Comparison of ENCODE assay signal across 13 cellular contexts in the genomic region with DNA sequence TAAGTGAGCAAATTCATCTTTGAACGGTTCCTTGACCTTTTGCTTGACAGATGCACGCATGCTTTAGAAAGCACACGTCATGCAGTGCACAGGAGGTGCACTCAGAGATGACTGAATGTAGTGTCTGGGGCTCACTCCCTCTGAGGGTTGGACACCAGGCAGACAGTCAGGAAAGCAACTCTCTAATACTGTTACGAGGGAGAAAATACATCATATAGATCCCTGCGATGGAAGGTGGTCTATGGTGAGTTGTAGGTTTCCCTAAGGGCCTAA. TPM values are rescaled to one million over a fixed set of nuclear protein-coding genes. Genes with fewer than 3 reads are reported as not detected.
DNase-seq lines count a peak whose midpoint lies in the region; ATAC-seq, FAIRE-seq and TF ChIP-seq lines count a peak whose summit lies in the region.
"Had no signal": no experiment of that assay in that cellular context is flagged by ENCODE, and none has a peak within 500 bp of the region (broad histone marks: within the 10 kb centered on the region; RNA-seq: fewer than 3 reads in every experiment).

No MANE protein-coding gene starts in this region.

- H3K4me1 ChIP-seq in Karpas-422 (ENCODE audit: low read length) (peaks cover 36% of the 10 kb centered on the region), K562 (replicated peaks in 1 of 2; ENCODE audit: control insufficient read depth in 2 of 2, insufficient read depth in 2 of 2, low read length in 2 of 2) (peaks cover 44 to 63% of the 10 kb centered on the region in 2 experiments)

- peak overlapping the region; percentile 53; the same call in 1 of the 2 replicates for H2AFZ ChIP-seq in Karpas-422 (ENCODE audit: low read length)
- H2AFZ ChIP-seq in K562 (ENCODE audit: low read depth, low read length) = peak overlapping the region; percentile 37

- peak overlapping the region; percentile 9; the same call in 1 of the 2 replicates for H3K4me3 ChIP-seq in Karpas-422 (ENCODE audit: low read length)
- H3K4me3 ChIP-seq in K562 = no peak overlapping the region
- no peak overlapping the region for H3K4me3 ChIP-seq in skeletal muscle cell (ENCODE audit: low read depth, low read length)

- ATAC-seq in K562 (no peak), GM19397 (IDR thresholded peaks at IDR 0.05; ENCODE audit: unreplicated experiment) (no peak)

- BruUV-seq in K562 (replicated peaks; lab: Mats Ljungman, UMichigan) = no TSS peak

- intact Hi-C loops in K562 (cut with micrococcal nuclease) = no loop called here

- TF ChIP-seq CTCF in GM13977 (IDR thresholded peaks at IDR 0.05; ENCODE audit: extremely low read depth, insufficient read depth, missing control alignments) (no peak), K562 (IDR thresholded peaks at IDR 0.05 in 2 of 3, conservative IDR thresholded peaks at IDR 0.05 in 1 of 3; ENCODE audit: insufficient read depth in 2 of 3, low read depth in 1 of 3, low read length in 3 of 3) (no peak)

- no peak for FAIRE-seq in K562 (lab: Jason Lieb, UNC)

- in situ Hi-C loops in GM13977 (cut with MboI; ENCODE audit: low pct_unique_long_range_greater_than_20kb, low sequenced_read_pairs, unreplicated experiment) (no loop called here), K562 (cut with MboI) (no loop called here)

- DNase-seq in GM13977 (ENCODE audit: low spot score) (peak; percentile 60), Karpas-422 (peak; percentile 64), K562 (ENCODE audit: extremely low read depth in 1 of 4, low spot score in 3 of 4) (peak in 2 of 4 experiments; percentile 47 to 57), skeletal muscle cell (ENCODE audit: low read depth) (peak; percentile 38), dermis blood vessel endothelial cell (no peak), iPS-NIHi7 (ENCODE audit: extremely low spot score) (no peak), kidney glomerular epithelial cell (lab: John Stamatoyannopoulos, UW) (no peak)
- DNase-seq: activated gamma-delta T cell treated with Interleukin-2 at 50 U/mL for 16 hours; HFFc6; NCI-H2171 treated with DMSO at 0.1 percent for 48 hours; stimulated activated CD4-positive, alpha-beta T cell treated with anti-CD3 and anti-CD28 coated beads, Interleukin-4, amount 100 ng/mL, for 24 hours had no signal

- H3K9me3 ChIP-seq in Karpas-422 (ENCODE audit: low read length) = no peaks in the 10 kb centered on the region
- H3K9me3 ChIP-seq in K562 (replicated peaks; ENCODE audit: control insufficient read depth, insufficient read depth, low read depth, low read length) = no peaks in the 10 kb centered on the region
- H3K9me3 ChIP-seq: neutrophil had no signal

- H3K27me3 ChIP-seq in Karpas-422 (ENCODE audit: low read length) = no peaks in the 10 kb centered on the region
- no peaks in the 10 kb centered on the region for H3K27me3 ChIP-seq in K562 (ENCODE audit: control insufficient read depth in 2 of 2, insufficient read depth in 2 of 2, low read length in 2 of 2)
- H3K27me3 ChIP-seq: neutrophil had no signal

- H3K4me2 ChIP-seq in Karpas-422 (ENCODE audit: low read depth, low read length, poor library complexity, severe bottlenecking) (peak overlapping the region; percentile 64), K562 (ENCODE audit: insufficient read depth, low read length) (no peak overlapping the region)

- TF ChIP-seq POLR2A in K562 (conservative IDR thresholded peaks at IDR 0.05) = no peak

- no peak for TF ChIP-seq EP300 in K562 (IDR thresholded peaks at IDR 0.05; ENCODE audit: low read length)

- WGBS in K562 (ENCODE audit: insufficient coverage, low coverage, missing lambda C conversion rate) = 49% methylated on average over 5 of the region's 5 CpGs

- no peaks in the 10 kb centered on the region for H3K9me1 ChIP-seq in K562 (ENCODE audit: control insufficient read depth, insufficient read depth, low read length)

- POLR2A ChIA-PET in K562 (lab: Yijun Ruan, JAX) = interaction anchor here (1.8 to 22.9 kb wide), 3 partner anchors 10 to 19 kb away, joined by 13 to 464 read pairs (median 19); a partner anchor contains a TSS

- H3K79me2 ChIP-seq in Karpas-422 (ENCODE audit: low read length) (no peaks in the 10 kb centered on the region), K562 (ENCODE audit: control insufficient read depth, insufficient read depth, low read length) (no peaks in the 10 kb centered on the region)

- H3K9me2 ChIP-seq in Karpas-422 (replicated peaks; ENCODE audit: insufficient read depth, low read length) = no peaks in the 10 kb centered on the region

- peak overlapping the region; percentile 88 for H3K27ac ChIP-seq in Karpas-422 (ENCODE audit: low read length)
- H3K27ac ChIP-seq in K562 (ENCODE audit: extremely low read depth, low read depth, low read length) = peak overlapping the region; percentile 10; the same call in 1 of the 3 replicates
- H3K27ac ChIP-seq: neutrophil had no signal

- no peak for TF ChIP-seq RAD21 in K562 (CRISPR knock-in tag; conservative IDR thresholded peaks at IDR 0.05 in 1 of 2, IDR thresholded peaks at IDR 0.05 in 1 of 2)

- H4K20me1 ChIP-seq in Karpas-422 (ENCODE audit: insufficient read depth, low read depth, low read length) = no peaks in the 10 kb centered on the region
- no peaks in the 10 kb centered on the region for H4K20me1 ChIP-seq in K562 (replicated peaks; ENCODE audit: control insufficient read depth, insufficient read depth, low read length)

- CTCF ChIA-PET in K562 (lab: Yijun Ruan, JAX; ENCODE audit: low intra/inter-chr PET ratio) = no interaction called here

- H3K9ac ChIP-seq in Karpas-422 (ENCODE audit: low read length) (peak overlapping the region; percentile 60), K562 (ENCODE audit: insufficient read depth in 1 of 2, low read depth in 2 of 2, low read length in 2 of 2) (no peak overlapping the region; a peak in 1 of 4 replicates)

- H3K36me3 ChIP-seq in Karpas-422 (ENCODE audit: insufficient read depth, low read length) (no peaks in the 10 kb centered on the region), K562 (ENCODE audit: control insufficient read depth, insufficient read depth, low read length) (no peaks in the 10 kb centered on the region)
- H3K36me3 ChIP-seq: neutrophil had no signal

RNA-seq across cellular contexts. Expression of a gene that starts 16.5 kb away (rescaled TPM):
- 34.8 and 76.9 TPM in 2 replicates for total RNA-seq in Karpas-422 (2014; rRNA removed; shearing (Covaris generic); ENCODE audit: low replicate concordance)
- 622 and 1,187 TPM in 2 replicates for total RNA-seq in K562 (2011; cell fraction: chromatin; rRNA removed; ENCODE audit: low replicate concordance)
- 570 and 625 TPM in 2 replicates for total RNA-seq in K562 (2011; cell fraction: nucleolus; rRNA removed)
- total RNA-seq in K562 (2011; cell fraction: nucleoplasm; rRNA removed) = 592 and 663 TPM in 2 replicates
- 255 and 312 TPM in 2 replicates for total RNA-seq in K562 (2014; rRNA removed)
- total RNA-seq in K562 (2014; rRNA removed; fragmentation: Illumina TruSeq; extraction: Trizol) = 191 and 211 TPM in 2 replicates
- total RNA-seq in K562 (2015; rRNA removed; fragmentation: Illumina TruSeq; extraction: Trizol) = 240 and 241 TPM in 2 replicates
- 372 and 373 TPM in 2 replicates for total RNA-seq in K562 (2021)
- polyA plus RNA-seq in K562 (2011; rRNA removed) = 403 and 414 TPM in 2 replicates
- polyA plus RNA-seq in K562 (2011; cell fraction: cytosol; rRNA removed) = 475 and 721 TPM in 2 replicates
- 1,109 and 1,436 TPM in 2 replicates for polyA plus RNA-seq in K562 (2011; cell fraction: nucleus; rRNA removed)
- polyA plus RNA-seq in K562 (2012) = 275 and 342 TPM in 2 replicates
- 292 and 365 TPM in 2 replicates for polyA plus RNA-seq in K562 (2014; fragmentation: Illumina TruSeq; extraction: Trizol)
- polyA plus RNA-seq in K562 (2014; fragmentation: Nextera tagmentation; extraction: Ambion mirVana) = 100 to 1,000 TPM in 1 of 2 experiments, 10 to 100 TPM in 1; 95.8 to 140 TPM
- 312 TPM in 2 replicates for polyA plus RNA-seq in K562 (2014; rRNA removed)
- polyA minus RNA-seq in K562 (2011; rRNA and poly(A)+ RNA removed) = 333 and 440 TPM in 2 replicates
- polyA minus RNA-seq in K562 (2011; cell fraction: cytosol; rRNA and poly(A)+ RNA removed) = 286 and 300 TPM in 2 replicates
- 297 and 330 TPM in 2 replicates for polyA minus RNA-seq in K562 (2011; cell fraction: nucleus; rRNA and poly(A)+ RNA removed)
- 20.4 and 81.7 TPM in 2 replicates for total RNA-seq in dermis blood vessel endothelial cell

RNA-seq across cellular contexts. Expression of a gene that starts 33.1 kb away (rescaled TPM):
- 18.8 and 23.8 TPM in 2 replicates for total RNA-seq in Karpas-422 (2014; rRNA removed; shearing (Covaris generic); ENCODE audit: low replicate concordance)
- 2.6 and 5.9 TPM in 2 replicates for total RNA-seq in K562 (2011; cell fraction: chromatin; rRNA removed; ENCODE audit: low replicate concordance)
- 3.0 and 4.3 TPM in 2 replicates for total RNA-seq in K562 (2011; cell fraction: nucleolus; rRNA removed)
- 2.1 and 2.3 TPM in 2 replicates for total RNA-seq in K562 (2011; cell fraction: nucleoplasm; rRNA removed)
- not detected in 2 replicates for total RNA-seq in K562 (2014; rRNA removed)
- total RNA-seq in K562 (2014; rRNA removed; fragmentation: Illumina TruSeq; extraction: Trizol) = 0.04 TPM in 1 of 2 replicates, not detected in the other
- 0.04 TPM in 1 of 2 replicates, not detected in the other for total RNA-seq in K562 (2015; rRNA removed; fragmentation: Illumina TruSeq; extraction: Trizol)
- 0.38 and 0.47 TPM in 2 replicates for total RNA-seq in K562 (2021)
- 0.37 and 1.1 TPM in 2 replicates for polyA plus RNA-seq in K562 (2011; rRNA removed)
- polyA plus RNA-seq in K562 (2011; cell fraction: cytosol; rRNA removed) = 0.29 and 1.3 TPM in 2 replicates
- 0.18 and 1.4 TPM in 2 replicates for polyA plus RNA-seq in K562 (2011; cell fraction: nucleus; rRNA removed)
- 0.13 and 0.18 TPM in 2 replicates for polyA plus RNA-seq in K562 (2012)
- 0.06 and 0.12 TPM in 2 replicates for polyA plus RNA-seq in K562 (2014; fragmentation: Illumina TruSeq; extraction: Trizol)
- polyA plus RNA-seq in K562 (2014; fragmentation: Nextera tagmentation; extraction: Ambion mirVana) = under 1 TPM in 1 of 2 experiments, not detected in 1; 0.01 TPM
- polyA plus RNA-seq in K562 (2014; rRNA removed) = 0.01 and 0.03 TPM in 2 replicates
- 1.3 and 3.1 TPM in 2 replicates for polyA minus RNA-seq in K562 (2011; rRNA and poly(A)+ RNA removed)
- polyA minus RNA-seq in K562 (2011; cell fraction: cytosol; rRNA and poly(A)+ RNA removed) = 0.76 TPM in 1 of 2 replicates, not detected in the other
- 0.89 and 2.3 TPM in 2 replicates for polyA minus RNA-seq in K562 (2011; cell fraction: nucleus; rRNA and poly(A)+ RNA removed)
- total RNA-seq in dermis blood vessel endothelial cell = 1.1 and 4.4 TPM in 2 replicates

RNA-seq across cellular contexts. Expression of a gene that starts 50.8 kb away (rescaled TPM):
- total RNA-seq in Karpas-422 (2014; rRNA removed; shearing (Covaris generic); ENCODE audit: low replicate concordance) = 14.4 and 26.1 TPM in 2 replicates
- 59.3 and 197 TPM in 2 replicates for total RNA-seq in K562 (2011; cell fraction: chromatin; rRNA removed; ENCODE audit: low replicate concordance)
- total RNA-seq in K562 (2011; cell fraction: nucleolus; rRNA removed) = 30.2 and 45.4 TPM in 2 replicates
- total RNA-seq in K562 (2011; cell fraction: nucleoplasm; rRNA removed) = 90.6 and 121 TPM in 2 replicates
- total RNA-seq in K562 (2014; rRNA removed) (51.0 and 55.3 TPM in 2 replicates), K562 (2014; rRNA removed; fragmentation: Illumina TruSeq; extraction: Trizol) (76.3 and 83.0 TPM in 2 replicates), K562 (2015; rRNA removed; fragmentation: Illumina TruSeq; extraction: Trizol) (65.1 and 72.5 TPM in 2 replicates), K562 (2021) (136 and 148 TPM in 2 replicates), dermis blood vessel endothelial cell (21.8 and 33.9 TPM in 2 replicates)
- polyA plus RNA-seq in K562 (2011; rRNA removed) (107 and 148 TPM in 2 replicates), K562 (2014; fragmentation: Illumina TruSeq; extraction: Trizol) (90.1 and 114 TPM in 2 replicates), K562 (2014; fragmentation: Nextera tagmentation; extraction: Ambion mirVana) (10 to 100 TPM; 46.4 to 60.9 TPM), K562 (2014; rRNA removed) (89.4 and 95.6 TPM in 2 replicates)
- 39.0 and 70.9 TPM in 2 replicates for polyA plus RNA-seq in K562 (2011; cell fraction: cytosol; rRNA removed)
- 34.5 and 37.0 TPM in 2 replicates for polyA plus RNA-seq in K562 (2011; cell fraction: nucleus; rRNA removed)
- polyA plus RNA-seq in K562 (2012) = 54.7 and 61.5 TPM in 2 replicates
- polyA minus RNA-seq in K562 (2011; rRNA and poly(A)+ RNA removed) = 115 and 116 TPM in 2 replicates
- polyA minus RNA-seq in K562 (2011; cell fraction: cytosol; rRNA and poly(A)+ RNA removed) = 48.7 and 58.2 TPM in 2 replicates
- 28.4 and 53.9 TPM in 2 replicates for polyA minus RNA-seq in K562 (2011; cell fraction: nucleus; rRNA and poly(A)+ RNA removed)

Comparison
In these comparisons a context has a peak if more than half of its experiments do, and no peak if none do; other contexts are left out.
1. DNase-seq: peak in GM13977 (single experiment), Karpas-422 (single experiment) and skeletal muscle cell (single experiment); none in dermis blood vessel endothelial cell (single experiment), iPS-NIHi7 (single experiment) and kidney glomerular epithelial cell (single experiment).